ENCODE assay signal across 1 cellular context in the genomic region with DNA sequence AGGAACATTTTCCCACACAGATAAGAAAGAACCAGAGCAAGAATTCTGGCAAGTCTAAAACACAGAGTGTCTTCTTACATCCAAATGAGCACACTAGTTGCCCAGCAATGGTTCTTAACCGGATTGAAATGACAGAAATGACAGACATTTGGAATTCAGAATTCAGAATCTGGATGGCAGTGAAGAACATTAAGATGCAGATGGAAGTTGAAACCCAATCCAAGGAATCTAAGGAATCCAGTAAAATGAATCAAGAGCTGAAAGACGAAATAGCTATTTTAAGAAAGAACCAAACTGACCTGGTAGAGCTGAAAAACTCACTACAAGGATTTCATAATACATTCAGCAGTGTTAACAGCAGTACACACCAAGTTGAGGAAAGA.
TF ChIP-seq lines count a peak whose summit lies in the region.

No MANE protein-coding gene starts in this region.

TF ChIP-seq in IMR-90, 13 proteins besides CTCF, POLR2A, EP300 and RAD21:
- TF ChIP-seq, protein P1, sequence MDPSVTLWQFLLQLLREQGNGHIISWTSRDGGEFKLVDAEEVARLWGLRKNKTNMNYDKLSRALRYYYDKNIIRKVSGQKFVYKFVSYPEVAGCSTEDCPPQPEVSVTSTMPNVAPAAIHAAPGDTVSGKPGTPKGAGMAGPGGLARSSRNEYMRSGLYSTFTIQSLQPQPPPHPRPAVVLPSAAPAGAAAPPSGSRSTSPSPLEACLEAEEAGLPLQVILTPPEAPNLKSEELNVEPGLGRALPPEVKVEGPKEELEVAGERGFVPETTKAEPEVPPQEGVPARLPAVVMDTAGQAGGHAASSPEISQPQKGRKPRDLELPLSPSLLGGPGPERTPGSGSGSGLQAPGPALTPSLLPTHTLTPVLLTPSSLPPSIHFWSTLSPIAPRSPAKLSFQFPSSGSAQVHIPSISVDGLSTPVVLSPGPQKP (IDR thresholded peaks at IDR 0.05; ENCODE audit: borderline replicate concordance, low read depth, low read length) = no peak
- TF ChIP-seq MAZ (IDR thresholded peaks at IDR 0.05; ENCODE audit: borderline replicate concordance, low read depth, low read length) = no peak
- no peak for TF ChIP-seq RCOR1 (IDR thresholded peaks at IDR 0.05; ENCODE audit: insufficient replicate concordance, low read length)
- TF ChIP-seq CHD1 (IDR thresholded peaks at IDR 0.05; ENCODE audit: low read depth, low read length) = no peak
- TF ChIP-seq CEBPB (IDR thresholded peaks at IDR 0.05; ENCODE audit: low read depth, low read length) = no peak
- TF ChIP-seq, protein P2, sequence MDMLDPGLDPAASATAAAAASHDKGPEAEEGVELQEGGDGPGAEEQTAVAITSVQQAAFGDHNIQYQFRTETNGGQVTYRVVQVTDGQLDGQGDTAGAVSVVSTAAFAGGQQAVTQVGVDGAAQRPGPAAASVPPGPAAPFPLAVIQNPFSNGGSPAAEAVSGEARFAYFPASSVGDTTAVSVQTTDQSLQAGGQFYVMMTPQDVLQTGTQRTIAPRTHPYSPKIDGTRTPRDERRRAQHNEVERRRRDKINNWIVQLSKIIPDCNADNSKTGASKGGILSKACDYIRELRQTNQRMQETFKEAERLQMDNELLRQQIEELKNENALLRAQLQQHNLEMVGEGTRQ (IDR thresholded peaks at IDR 0.05; ENCODE audit: low read depth, low read length) = no peak
- TF ChIP-seq FOS (IDR thresholded peaks at IDR 0.05; ENCODE audit: low read depth, low read length) = no peak
- no peak for TF ChIP-seq NFE2L2 (IDR thresholded peaks at IDR 0.05; ENCODE audit: low read depth, low read length)
- TF ChIP-seq RFX5 (IDR thresholded peaks at IDR 0.05; ENCODE audit: low read depth, low read length) = no peak
- no peak for TF ChIP-seq MXI1 (IDR thresholded peaks at IDR 0.05; ENCODE audit: borderline replicate concordance, low read depth, low read length)
- no peak for TF ChIP-seq SMC3 (IDR thresholded peaks at IDR 0.05; ENCODE audit: low read depth, low read length)
- no peak for TF ChIP-seq BHLHE40 (IDR thresholded peaks at IDR 0.05; ENCODE audit: low read depth, low read length)
- no peak for TF ChIP-seq MAFK (IDR thresholded peaks at IDR 0.05; ENCODE audit: low read depth, low read length)
